ENCODE assay signal across 12 cellular contexts in genomic region chr2:192161670-192162290, GRCh38. TPM values are rescaled to one million over a fixed set of nuclear protein-coding genes. Genes with fewer than 3 reads are reported as not detected.
DNase-seq lines count a peak whose midpoint lies in the region; ATAC-seq and TF ChIP-seq lines count a peak whose summit lies in the region.
"Had no signal": no experiment of that assay in that cellular context is flagged by ENCODE, and none has a peak within 500 bp of the region (broad histone marks: within the 10 kb centered on the region; RNA-seq: fewer than 3 reads in every experiment).

No MANE protein-coding gene starts in this region.

- no peak for DNase-seq in PC-9
- DNase-seq in effector memory CD4-positive, alpha-beta T cell = no peak
- no peak for DNase-seq in NCI-H345 treated with DMSO at 0.1 percent for 48 hours (lab: John Stamatoyannopoulos, UW; ENCODE audit: unreplicated experiment)
- no peak for DNase-seq in SK-N-SH
- no peak for DNase-seq in NCI-H187 treated with DMSO at 0.1 percent for 48 hours (lab: John Stamatoyannopoulos, UW)
- DNase-seq: kidney had no signal

- H3K4me2 ChIP-seq in PC-9 = peak overlapping the region; percentile 34; the same call in 1 of the 2 replicates
- H3K4me2 ChIP-seq in skeletal muscle satellite cell (ENCODE audit: low read length) = peak overlapping the region; percentile 32
- H3K4me2 ChIP-seq in SK-N-SH = no peak overlapping the region

- no TSS peak for BruUV-seq in PC-9 (replicated peaks; lab: Mats Ljungman, UMichigan)

- TF ChIP-seq CTCF in PC-9 (conservative IDR thresholded peaks at IDR 0.05) (no peak), SK-N-SH (IDR thresholded peaks at IDR 0.05) (no peak)

- H2AFZ ChIP-seq in PC-9 (no peak overlapping the region), SK-N-SH (ENCODE audit: low read depth) (no peak overlapping the region)

- no peaks in the 10 kb centered on the region; the same call in 1 of the 2 replicates for H3K9me3 ChIP-seq in PC-9 (ENCODE audit: insufficient read depth, low read depth)
- H3K9me3 ChIP-seq in effector memory CD4-positive, alpha-beta T cell (ENCODE audit: control insufficient read depth, low read length) = no peaks in the 10 kb centered on the region
- no peaks in the 10 kb centered on the region for H3K9me3 ChIP-seq in skeletal muscle satellite cell (replicated peaks; ENCODE audit: low read length)
- no peaks in the 10 kb centered on the region for H3K9me3 ChIP-seq in SK-N-SH
- H3K9me3 ChIP-seq: heart right ventricle had no signal

- CTCF ChIA-PET in PC-9 (lab: Charles Lee) = interaction anchor here (0.6 to 1.7 kb wide), 6 partner anchors 322 to 1120 kb away, joined by 3 to 37 read pairs (median 4); no protein-coding TSS in a partner anchor
- CTCF ChIA-PET in SK-N-SH (lab: Yijun Ruan, JAX) = interaction anchor here (0.6 to 5.0 kb wide), 84 partner anchors 8 to 1567 kb away, joined by 3 to 306 read pairs (median 5); partner anchors contain the start of gene CAVIN2

- POLR2A ChIA-PET in PC-9 (lab: Charles Lee; ENCODE audit: unreplicated experiment) (no interaction called here), SK-N-SH (lab: Yijun Ruan, JAX) (interaction anchor here (1.1 kb wide), 1 partner anchor 350 kb away, joined by 5 read pairs; no protein-coding TSS in a partner anchor)

- no peaks in the 10 kb centered on the region for H3K36me3 ChIP-seq in PC-9 (ENCODE audit: low read depth)
- no peaks in the 10 kb centered on the region for H3K36me3 ChIP-seq in effector memory CD4-positive, alpha-beta T cell (ENCODE audit: control insufficient read depth, insufficient read depth, low read length)
- no peaks in the 10 kb centered on the region for H3K36me3 ChIP-seq in skeletal muscle satellite cell (ENCODE audit: insufficient read depth, low read length)
- no peaks in the 10 kb centered on the region for H3K36me3 ChIP-seq in SK-N-SH (replicated peaks in 1 of 2; ENCODE audit: control insufficient read depth in 1 of 2, insufficient read depth in 2 of 2, low read length in 1 of 2)
- H3K36me3 ChIP-seq: heart right ventricle had no signal

- no peak for TF ChIP-seq EP300 in SK-N-SH (IDR thresholded peaks at IDR 0.05; ENCODE audit: borderline replicate concordance in 1 of 2, low read depth in 1 of 2, low read length in 1 of 2)

- 74% methylated on average over 2 of the region's 2 CpGs for WGBS in SK-N-SH (ENCODE audit: low lambda C conversion rate)

- H3K4me3 ChIP-seq in PC-9 = no peak overlapping the region; the same call in 1 of the 2 replicates
- H3K4me3 ChIP-seq in effector memory CD4-positive, alpha-beta T cell (ENCODE audit: insufficient read depth, low read depth, low read length, poor library complexity, severe bottlenecking) = peak overlapping the region; percentile 7
- no peak overlapping the region for H3K4me3 ChIP-seq in skeletal muscle satellite cell (ENCODE audit: low read length)
- H3K4me3 ChIP-seq in SK-N-SH (ENCODE audit: low read depth in 2 of 2, low read length in 1 of 2) = no peak overlapping the region
- H3K4me3 ChIP-seq: skin epidermis had no signal

- H3K27me3 ChIP-seq in PC-9 (ENCODE audit: insufficient read depth, low read depth) (no peaks in the 10 kb centered on the region), skeletal muscle satellite cell (ENCODE audit: control insufficient read depth, insufficient read depth, low read length) (no peaks in the 10 kb centered on the region), SK-N-SH (ENCODE audit: insufficient read depth) (no peaks in the 10 kb centered on the region)
- no peaks in the 10 kb centered on the region for H3K27me3 ChIP-seq in effector memory CD4-positive, alpha-beta T cell (replicated peaks; ENCODE audit: control insufficient read depth, insufficient read depth, low read length, poor library complexity, severe bottlenecking)
- H3K27me3 ChIP-seq: heart right ventricle had no signal

- no peak for TF ChIP-seq RAD21 in SK-N-SH (IDR thresholded peaks at IDR 0.05; ENCODE audit: low read length)

- no peaks in the 10 kb centered on the region for H4K20me1 ChIP-seq in PC-9 (ENCODE audit: insufficient read depth)
- H4K20me1 ChIP-seq in SK-N-SH (ENCODE audit: insufficient read depth) = no peaks in the 10 kb centered on the region

- no peaks in the 10 kb centered on the region for H3K4me1 ChIP-seq in PC-9 (replicated peaks; ENCODE audit: insufficient read depth)
- no peaks in the 10 kb centered on the region for H3K4me1 ChIP-seq in effector memory CD4-positive, alpha-beta T cell (ENCODE audit: control insufficient read depth, insufficient read depth, low read length, poor library complexity, severe bottlenecking)
- H3K4me1 ChIP-seq in skeletal muscle satellite cell (ENCODE audit: control insufficient read depth, insufficient read depth, low read length) = peaks cover 10% of the 10 kb centered on the region
- no peaks in the 10 kb centered on the region for H3K4me1 ChIP-seq in SK-N-SH (ENCODE audit: control insufficient read depth in 1 of 2, insufficient read depth in 2 of 2, low read depth in 1 of 2, low read length in 1 of 2)

- no peak overlapping the region for H3K27ac ChIP-seq in PC-9
- H3K27ac ChIP-seq in effector memory CD4-positive, alpha-beta T cell (ENCODE audit: insufficient read depth, low read length, poor library complexity, severe bottlenecking) = no peak overlapping the region
- H3K27ac ChIP-seq in SK-N-SH (ENCODE audit: low read depth in 2 of 2, low read length in 1 of 2) = no peak overlapping the region
- H3K27ac ChIP-seq: C4-2B, skin epidermis had no signal

- H3K9me2 ChIP-seq in PC-9 (ENCODE audit: insufficient read depth) = no peaks in the 10 kb centered on the region
- no peaks in the 10 kb centered on the region for H3K9me2 ChIP-seq in SK-N-SH

- intact Hi-C loops in PC-9 (cut with micrococcal nuclease; ENCODE audit: unreplicated experiment) = loop anchor here (1.0 to 10.0 kb wide), 3 partner anchors 349 to 606 kb away; no protein-coding TSS in a partner anchor

- no peak overlapping the region for H3K9ac ChIP-seq in skeletal muscle satellite cell (ENCODE audit: low read depth, low read length)
- H3K9ac ChIP-seq in SK-N-SH = no peak overlapping the region

- H3F3A ChIP-seq in PC-9 (ENCODE audit: insufficient read depth, low read depth) (no peaks in the 10 kb centered on the region), SK-N-SH (replicated peaks; ENCODE audit: insufficient read depth) (no peaks in the 10 kb centered on the region)

- ATAC-seq in HG02759 (IDR thresholded peaks at IDR 0.05; ENCODE audit: unreplicated experiment) = peak; percentile 6

- H3K79me2 ChIP-seq in PC-9 (ENCODE audit: low read depth) = no peaks in the 10 kb centered on the region
- H3K79me2 ChIP-seq in SK-N-SH (ENCODE audit: insufficient read depth) = no peaks in the 10 kb centered on the region

TF ChIP-seq in SK-N-SH, 30 proteins besides CTCF, POLR2A, EP300 and RAD21:
- TF ChIP-seq FOXM1 (IDR thresholded peaks at IDR 0.05; ENCODE audit: low read depth) (no peak), RFX5 (IDR thresholded peaks at IDR 0.05; ENCODE audit: low read length) (no peak)

RNA-seq across cellular contexts. Expression of gene TMEFF2, which starts 33.0 kb away (rescaled TPM):
- not detected in 2 replicates for total RNA-seq in PC-9 (2021)
- total RNA-seq in skeletal muscle satellite cell (2012; rRNA removed) = 9.2 and 13.7 TPM in 2 replicates
- 5.4 and 5.8 TPM in 2 replicates for polyA plus RNA-seq in SK-N-SH (2012; rRNA removed)
- polyA plus RNA-seq in SK-N-SH (2012; cell fraction: cytosol; rRNA removed) = 6.8 and 7.0 TPM in 2 replicates
- polyA plus RNA-seq in SK-N-SH (2012; cell fraction: nucleus; rRNA removed) = 2.1 and 2.9 TPM in 2 replicates
- total RNA-seq: kidney, omental fat pad had no signal
